Comparison of ENCODE assay signal across 1 cellular context in genomic region chr12:130951636-130952035, GRCh38.
TF ChIP-seq lines count a peak whose summit lies in the region.

No MANE protein-coding gene starts in this region.

TF ChIP-seq in K562, 482 proteins besides CTCF, POLR2A, EP300 and RAD21:
- no peak for TF ChIP-seq HDAC3 (IDR thresholded peaks at IDR 0.05; ENCODE audit: borderline replicate concordance, partially characterized antibody)
- no peak for TF ChIP-seq GTF2A2 (tag; IDR thresholded peaks at IDR 0.05)
- TF ChIP-seq MEIS2 (IDR thresholded peaks at IDR 0.05; ENCODE audit: partially characterized antibody): no peak
TF ChIP-seq in K562: peak in this region for 0.
